Comparison of ENCODE assay signal across 8 cellular contexts in the genomic region with DNA sequence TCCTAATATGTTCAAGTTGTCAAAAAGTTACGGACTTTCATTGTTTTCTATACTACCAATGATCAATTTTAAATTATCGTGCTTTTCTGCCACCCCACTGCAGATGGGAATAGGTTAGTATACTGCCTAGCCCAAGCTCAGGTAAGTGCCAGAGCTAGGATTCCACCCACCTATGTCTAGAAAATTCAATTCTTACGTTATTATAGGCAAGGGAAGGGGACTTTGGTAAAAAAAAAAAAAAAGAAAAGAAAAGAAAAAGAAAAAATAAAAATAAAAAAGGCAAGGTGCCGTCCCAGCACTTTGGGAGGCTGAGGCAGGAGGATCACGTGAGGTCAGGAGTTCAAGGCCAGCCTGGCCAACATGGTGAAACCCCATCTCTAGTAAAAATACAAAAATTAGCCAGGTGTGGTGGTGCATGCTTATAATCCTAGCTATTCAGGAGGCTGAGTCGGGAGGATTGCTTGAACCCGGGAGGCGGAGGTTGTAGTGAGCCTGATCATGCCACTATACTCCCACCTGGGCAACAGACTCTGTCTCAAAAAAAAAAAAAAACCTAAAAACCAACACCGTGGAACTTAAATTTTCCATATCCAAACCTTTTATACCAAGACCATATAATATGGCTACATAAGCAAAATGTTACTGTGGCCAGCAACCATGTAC. TPM values are rescaled to one million over a fixed set of nuclear protein-coding genes. Genes with fewer than 3 reads are reported as not detected.
DNase-seq lines count a peak whose midpoint lies in the region; ATAC-seq and TF ChIP-seq lines count a peak whose summit lies in the region.

No MANE protein-coding gene starts in this region.

- H3K4me1 Mint-ChIP-seq in naive thymus-derived CD4-positive, alpha-beta T cell = peaks cover 10 to 41% (median 26%) of the 10 kb centered on the region in 7 donors

- CTCF ChIA-PET in naive thymus-derived CD4-positive, alpha-beta T cell (lab: Charles Lee) = no interaction called here

- no peak for ATAC-seq in naive thymus-derived CD4-positive, alpha-beta T cell
- no peak for ATAC-seq in aorta (ENCODE audit: low FRiP score)

- H3K9me3 ChIP-seq in BE2C (no peaks in the 10 kb centered on the region), MG63 (no peaks in the 10 kb centered on the region), prostate gland (no peaks in the 10 kb centered on the region), aorta (ENCODE audit: control insufficient read depth, low read length) (no peaks in the 10 kb centered on the region)
- no peaks in the 10 kb centered on the region for H3K9me3 ChIP-seq in naive thymus-derived CD4-positive, alpha-beta T cell (ENCODE audit: control insufficient read depth in 2 of 3, low read length in 3 of 3)

- POLR2A ChIA-PET in naive thymus-derived CD4-positive, alpha-beta T cell (lab: Charles Lee) = interaction anchor here (0.6 to 2.4 kb wide), 5 partner anchors 9 to 1003 kb away, joined by 3 to 35 read pairs (median 3); partner anchors contain the start of genes EIF5A2 and PHC3

- H3K4me3 Mint-ChIP-seq in naive thymus-derived CD4-positive, alpha-beta T cell = peak overlapping the region; percentile 93 to 98 (median 94)

- no peak for DNase-seq in BE2C
- no peak for DNase-seq in MG63
- no peak for DNase-seq in cardiac fibroblast (ENCODE audit: low read depth in 2 of 2)
- no peak for DNase-seq in naive thymus-derived CD4-positive, alpha-beta T cell
- DNase-seq in HPDE6-E6E7 (ENCODE audit: extremely low spot score) = no peak
- no peak for DNase-seq in prostate gland (ENCODE audit: low spot score)
- DNase-seq in aorta = no peak
- no peak for DNase-seq in DMS153 (lab: John Stamatoyannopoulos, UW)

- peaks cover 17 to 35% (median 32%) of the 10 kb centered on the region in 5 donors for H3K36me3 Mint-ChIP-seq in naive thymus-derived CD4-positive, alpha-beta T cell

- WGBS in prostate gland = 82% methylated on average over 9 of the region's 9 CpGs
- 88 to 92% methylated on average over 9 of the region's 9 CpGs for whole genome bisulfite sequencing in aorta, 2 donors

- H3K4me1 ChIP-seq in BE2C (no peaks in the 10 kb centered on the region), prostate gland (replicated peaks) (no peaks in the 10 kb centered on the region), aorta (ENCODE audit: control insufficient read depth in 1 of 2, insufficient read depth in 2 of 2, low read length in 2 of 2) (peaks cover 0 to 2% of the 10 kb centered on the region in 2 donors)
- H3K4me1 ChIP-seq in naive thymus-derived CD4-positive, alpha-beta T cell (ENCODE audit: control insufficient read depth in 2 of 2, insufficient read depth in 2 of 2, low read length in 2 of 2) = peaks cover 22% of the 10 kb centered on the region in 2 donors

- H3K27me3 Mint-ChIP-seq in naive thymus-derived CD4-positive, alpha-beta T cell = no peaks in the 10 kb centered on the region

- peak overlapping the region; percentile 86 for H3K27ac ChIP-seq in naive thymus-derived CD4-positive, alpha-beta T cell (ENCODE audit: low read depth, low read length)
- H3K27ac ChIP-seq in prostate gland (no peak overlapping the region), aorta (ENCODE audit: low read depth in 1 of 2, low read length in 2 of 2) (no peak overlapping the region)

- H3K36me3 ChIP-seq in BE2C = peaks cover 42% of the 10 kb centered on the region
- H3K36me3 ChIP-seq in MG63 = peaks cover 52% of the 10 kb centered on the region
- H3K36me3 ChIP-seq in naive thymus-derived CD4-positive, alpha-beta T cell (ENCODE audit: control insufficient read depth in 2 of 3, insufficient read depth in 3 of 3, low read length in 3 of 3) = peaks cover 7 to 33% (median 15%) of the 10 kb centered on the region in 3 experiments
- H3K36me3 ChIP-seq in prostate gland = no peaks in the 10 kb centered on the region
- peaks cover 0 to 4% of the 10 kb centered on the region in 2 donors for H3K36me3 ChIP-seq in aorta (ENCODE audit: control insufficient read depth in 1 of 2, insufficient read depth in 2 of 2, low read length in 1 of 2)

- intact Hi-C loops in naive thymus-derived CD4-positive, alpha-beta T cell (cut with micrococcal nuclease) = loop anchor here (1.0 to 5.0 kb wide), 5 partner anchors 56 to 1169 kb away; partner anchors contain the start of genes SEC62 (in 2 of the 2), FNDC3B (in 1 of the 2) and PRKCI (in 1 of the 2)
- intact Hi-C loops in prostate gland (cut with DNase I) = no loop called here
- intact Hi-C loops in aorta (cut with DNase I) = no loop called here

- no peak for TF ChIP-seq CTCF in BE2C (IDR thresholded peaks at IDR 0.05; ENCODE audit: low read depth, low read length)
- TF ChIP-seq CTCF in cardiac fibroblast (IDR thresholded peaks at IDR 0.05; ENCODE audit: low read depth, low read length) = no peak
- no peak for TF ChIP-seq CTCF in prostate gland (IDR thresholded peaks at IDR 0.05)

- H3K27me3 ChIP-seq in BE2C (no peaks in the 10 kb centered on the region), MG63 (no peaks in the 10 kb centered on the region), prostate gland (replicated peaks; ENCODE audit: insufficient read depth) (no peaks in the 10 kb centered on the region), aorta (ENCODE audit: control insufficient read depth in 1 of 2, insufficient read depth in 2 of 2, low read length in 1 of 2) (no peaks in the 10 kb centered on the region)
- H3K27me3 ChIP-seq in naive thymus-derived CD4-positive, alpha-beta T cell (ENCODE audit: control insufficient read depth in 2 of 2, insufficient read depth in 2 of 2, low read length in 2 of 2) = no peaks in the 10 kb centered on the region

- H3K9me3 Mint-ChIP-seq in naive thymus-derived CD4-positive, alpha-beta T cell = peaks cover 0 to 1% (median 0%) of the 10 kb centered on the region in 11 donors

- no peak for TF ChIP-seq POLR2A in prostate gland (IDR thresholded peaks at IDR 0.05)

- peak overlapping the region; percentile 94 for H3K4me3 ChIP-seq in BE2C (ENCODE audit: low read depth, low read length)
- peak overlapping the region; percentile 89 for H3K4me3 ChIP-seq in MG63
- H3K4me3 ChIP-seq in cardiac fibroblast (replicated peaks in 1 of 2; ENCODE audit: low read depth in 2 of 2, low read length in 2 of 2) = peak overlapping the region; percentile 76 to 80
- peak overlapping the region; percentile 84 for H3K4me3 ChIP-seq in naive thymus-derived CD4-positive, alpha-beta T cell (ENCODE audit: low read length)
- peak overlapping the region in 1 of 2 donors; percentile 60 for H3K4me3 ChIP-seq in prostate gland
- H3K4me3 ChIP-seq in aorta (ENCODE audit: low read length in 2 of 2) = peak overlapping the region in 1 of 2 donors; percentile 77

- peak overlapping the region; percentile 96 to 99 (median 98) for H3K27ac Mint-ChIP-seq in naive thymus-derived CD4-positive, alpha-beta T cell

RNA-seq across cellular contexts. Expression of gene RPL22L1, which starts 1.3 kb away (rescaled TPM):
- polyA plus RNA-seq in BE2C (2012; ENCODE audit: insufficient read depth, insufficient read length, low read depth) = 35.3 TPM
- 249 and 594 TPM in 2 replicates for total RNA-seq in MG63 (2014; rRNA removed; shearing (Covaris generic); ENCODE audit: low replicate concordance)
- 10 to 100 TPM; 27.5 to 62.6 (median 47.9) TPM for total RNA-seq in naive thymus-derived CD4-positive, alpha-beta T cell
- 10 to 100 TPM; 31.9 to 43.5 TPM for polyA plus RNA-seq in naive thymus-derived CD4-positive, alpha-beta T cell
- total RNA-seq in prostate gland (10 to 100 TPM; 17.8 to 60.8 TPM), aorta (10 to 100 TPM; 33.5 to 48.9 TPM)
- polyA plus RNA-seq in aorta = 10 to 100 TPM; 54.0 to 93.9 TPM

RNA-seq across cellular contexts. Expression of gene EIF5A2, which starts 39.7 kb away (rescaled TPM):
- 5.7 TPM for polyA plus RNA-seq in BE2C (2012; ENCODE audit: insufficient read depth, insufficient read length, low read depth)
- 15.4 and 25.1 TPM in 2 replicates for total RNA-seq in MG63 (2014; rRNA removed; shearing (Covaris generic); ENCODE audit: low replicate concordance)
- 1 to 10 TPM; 5.5 to 9.8 (median 7.4) TPM for total RNA-seq in naive thymus-derived CD4-positive, alpha-beta T cell
- 10 to 100 TPM in 1 of 2 donors, 1 to 10 TPM in 1; 9.6 to 11.3 TPM for polyA plus RNA-seq in naive thymus-derived CD4-positive, alpha-beta T cell
- total RNA-seq in prostate gland (1 to 10 TPM; 1.3 to 3.1 TPM), aorta (10 to 100 TPM; 17.1 to 17.7 TPM)
- 10 to 100 TPM in 1 of 2 donors, 1 to 10 TPM in 1; 3.9 to 22.4 TPM for polyA plus RNA-seq in aorta

Comparison
In these comparisons a context has a peak if more than half of its experiments do, and no peak if none do; other contexts are left out.
1. intact Hi-C loops: an anchor here in naive thymus-derived CD4-positive, alpha-beta T cell (1.0 to 5.0 kb wide); none called in prostate gland and aorta.